Comparison of ENCODE assay signal across 1 cellular context in the genomic region with DNA sequence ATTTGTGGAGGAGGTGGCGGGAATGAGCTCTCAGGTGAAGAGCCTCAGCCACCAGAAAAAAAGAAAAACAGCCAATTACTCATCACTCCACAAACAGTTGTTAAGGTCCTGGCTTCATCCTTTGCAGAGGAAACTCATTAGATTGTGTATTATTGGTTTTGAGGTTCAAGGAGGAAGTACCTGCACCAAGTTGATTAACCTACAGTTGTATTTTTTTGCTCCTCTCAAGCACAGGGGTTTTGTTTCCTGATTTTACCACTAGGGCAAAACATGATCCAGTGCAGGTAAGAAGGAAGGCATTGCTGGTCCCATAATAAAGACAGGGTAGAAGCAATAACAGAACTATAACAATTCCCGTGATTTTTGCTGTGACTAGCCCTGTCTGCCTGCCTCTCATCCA.
TF ChIP-seq lines count a peak whose summit lies in the region.

No MANE protein-coding gene starts in this region.

TF ChIP-seq in WTC11, 78 proteins besides CTCF, POLR2A, EP300 and RAD21 (continued from another document):
- TF ChIP-seq ATF6 (CRISPR knock-in tag; IDR thresholded peaks at IDR 0.05) = no peak
- TF ChIP-seq TCF7 (CRISPR knock-in tag; IDR thresholded peaks at IDR 0.05; ENCODE audit: low read depth) = no peak
- no peak for TF ChIP-seq EMX1 (CRISPR knock-in tag; IDR thresholded peaks at IDR 0.05)
- TF ChIP-seq JUN (CRISPR knock-in tag; IDR thresholded peaks at IDR 0.05) = no peak
- no peak for TF ChIP-seq HMGA2 (CRISPR knock-in tag; IDR thresholded peaks at IDR 0.05)
- TF ChIP-seq, protein P1, sequence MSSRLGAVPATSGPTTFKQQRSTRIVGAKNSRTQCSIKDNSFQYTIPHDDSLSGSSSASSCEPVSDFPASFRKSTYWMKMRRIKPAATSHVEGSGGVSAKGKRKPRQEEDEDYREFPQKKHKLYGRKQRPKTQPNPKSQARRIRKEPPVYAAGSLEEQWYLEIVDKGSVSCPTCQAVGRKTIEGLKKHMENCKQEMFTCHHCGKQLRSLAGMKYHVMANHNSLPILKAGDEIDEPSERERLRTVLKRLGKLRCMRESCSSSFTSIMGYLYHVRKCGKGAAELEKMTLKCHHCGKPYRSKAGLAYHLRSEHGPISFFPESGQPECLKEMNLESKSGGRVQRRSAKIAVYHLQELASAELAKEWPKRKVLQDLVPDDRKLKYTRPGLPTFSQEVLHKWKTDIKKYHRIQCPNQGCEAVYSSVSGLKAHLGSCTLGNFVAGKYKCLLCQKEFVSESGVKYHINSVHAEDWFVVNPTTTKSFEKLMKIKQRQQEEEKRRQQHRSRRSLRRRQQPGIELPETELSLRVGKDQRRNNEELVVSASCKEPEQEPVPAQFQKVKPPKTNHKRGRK (CRISPR knock-in tag; IDR thresholded peaks at IDR 0.05; ENCODE audit: borderline replicate concordance) = no peak
- no peak for TF ChIP-seq ZBTB21 (CRISPR knock-in tag; IDR thresholded peaks at IDR 0.05; ENCODE audit: borderline replicate concordance)
- no peak for TF ChIP-seq ETV6 (CRISPR knock-in tag; IDR thresholded peaks at IDR 0.05)
- TF ChIP-seq FOXK1 (CRISPR knock-in tag; IDR thresholded peaks at IDR 0.05) = no peak
- TF ChIP-seq OVOL2 (CRISPR knock-in tag; IDR thresholded peaks at IDR 0.05; ENCODE audit: borderline replicate concordance) = no peak
- TF ChIP-seq SMAD3 (CRISPR knock-in tag; IDR thresholded peaks at IDR 0.05; ENCODE audit: borderline replicate concordance) = no peak
- TF ChIP-seq MLX (CRISPR knock-in tag; IDR thresholded peaks at IDR 0.05) = no peak
TF ChIP-seq in WTC11: peak in this region for 0.
